In genomic region chr7:65454479-65454878, GRCh38 we compare ENCODE assay signal across 21 cellular contexts.
"Had no signal": no experiment of that assay in that cellular context is flagged by ENCODE, and none has a peak within 500 bp of the region (broad histone marks: within the 10 kb centered on the region; RNA-seq: fewer than 3 reads in every experiment).

No MANE protein-coding gene starts in this region.

- H3K4me3 Mint-ChIP-seq: endodermal cell; naive B cell; nephron; stimulated activated naive B cell treated with anti-CD40 and anti-IgM and Interleukin-4, amounts not matched to agents 10 μg/mL and 1 μg/mL and 100 μg/mL, for 72 hours had no signal

- ATAC-seq: esophagus mucosa; left lung; pancreas; sciatic nerve; stimulated activated naive B cell treated with anti-CD40 and anti-IgM and Interleukin-4, amounts not matched to agents 10 μg/mL and 1 μg/mL and 100 μg/mL, for 72 hours had no signal

- H3K4me3 ChIP-seq: colonic mucosa, heart left ventricle, left lung, pancreas, spleen, upper lobe of left lung, uterus had no signal

- H3K36me3 Mint-ChIP-seq: stimulated activated naive B cell treated with anti-CD40 and anti-IgM and Interleukin-4, amounts not matched to agents 10 μg/mL and 1 μg/mL and 100 μg/mL, for 72 hours had no signal

- H3K36me3 ChIP-seq: colonic mucosa, heart left ventricle, left lung, pancreas, spleen, upper lobe of left lung, uterus had no signal

- H3K9me3 ChIP-seq: colonic mucosa, heart left ventricle, left lung, pancreas, spleen, upper lobe of left lung, uterus had no signal

- H3K27ac Mint-ChIP-seq: endodermal cell; naive B cell; nephron; progenitor cell of endocrine pancreas; stimulated activated naive B cell treated with anti-CD40 and anti-IgM and Interleukin-4, amounts not matched to agents 10 μg/mL and 1 μg/mL and 100 μg/mL, for 72 hours had no signal

- H3K27me3 ChIP-seq: colonic mucosa, heart left ventricle, left lung, pancreas, spleen, upper lobe of left lung, uterus had no signal

- DNase-seq: colonic mucosa; effector CD4-positive, alpha-beta T cell; endodermal cell; heart left ventricle; islet precursor cell; left lung; mesendoderm; naive B cell; occipital lobe; pancreas; spleen; stimulated activated CD4-positive, alpha-beta T cell treated with anti-CD3 and anti-CD28 coated beads, Interleukin-15, amount 100 ng/mL, for 24 hours; stimulated activated CD4-positive, alpha-beta T cell treated with anti-CD3 and anti-CD28 coated beads, Interleukin-1b, Interleukin-23, amount 100 ng/mL, for 48 hours; stimulated activated CD4-positive, alpha-beta T cell treated with anti-CD3 and anti-CD28 coated beads, Interleukin-4, amount 100 ng/mL, for 24 hours; stimulated activated naive B cell treated with anti-CD40 and anti-IgM and Interleukin-4, amounts not matched to agents 10 μg/mL and 1 μg/mL and 100 μg/mL, for 72 hours; upper lobe of left lung; uterus had no signal

- H3K4me1 ChIP-seq: colonic mucosa, left lung, pancreas, upper lobe of left lung, uterus had no signal

- H3K9me3 Mint-ChIP-seq: endodermal cell; naive B cell; nephron; stimulated activated naive B cell treated with anti-CD40 and anti-IgM and Interleukin-4, amounts not matched to agents 10 μg/mL and 1 μg/mL and 100 μg/mL, for 72 hours had no signal

- H3K4me1 Mint-ChIP-seq: endodermal cell had no signal

- H3K27ac ChIP-seq: colonic mucosa, left lung, pancreas, upper lobe of left lung, uterus had no signal
